8 cellular contexts compared by ENCODE assay signal in the genomic region with DNA sequence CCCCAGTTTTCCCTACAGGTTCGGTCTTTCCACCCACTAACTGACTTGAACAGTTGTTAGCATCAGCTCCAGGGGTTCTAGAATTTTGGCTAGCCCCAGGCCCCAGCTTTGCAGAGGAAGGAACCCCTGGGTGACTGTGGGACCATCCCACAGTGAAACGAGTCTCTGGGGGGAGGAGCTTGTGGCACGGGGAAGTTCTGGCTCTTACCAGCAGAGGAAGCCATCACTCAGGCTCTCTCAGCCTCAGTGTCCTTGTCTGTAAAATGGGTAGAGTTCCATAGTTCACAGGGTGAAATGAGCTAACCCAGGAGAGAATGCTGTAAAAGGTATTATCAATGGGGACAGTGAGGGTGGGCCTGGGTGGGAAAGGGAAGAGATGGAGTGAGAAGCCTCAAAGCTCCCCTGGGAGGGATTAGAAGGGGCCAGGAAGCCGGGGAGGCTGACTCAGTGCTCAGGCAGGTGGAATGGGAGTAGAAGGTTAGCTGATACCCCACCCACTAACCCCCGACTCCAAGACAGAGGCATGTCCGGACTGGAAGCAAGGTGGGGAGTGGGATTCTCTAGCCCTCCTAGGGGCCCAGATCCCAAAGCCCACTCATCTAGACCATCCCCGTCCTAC.
A peak's percentile ranks its signal among the peaks of the same experiment; 100 is the strongest.
DNase-seq lines count a peak whose midpoint lies in the region; ATAC-seq and TF ChIP-seq lines count a peak whose summit lies in the region.

No MANE protein-coding gene starts in this region.

- no peaks in the 10 kb centered on the region for H3K27me3 ChIP-seq in tibial artery

- no peak for TF ChIP-seq CTCF in tibial artery (IDR thresholded peaks at IDR 0.05)

- H3K36me3 ChIP-seq in tibial artery, result no peaks in the 10 kb centered on the region

- DNase-seq in DMS79 (lab: John Stamatoyannopoulos, UW), result peak; percentile 2
- DNase-seq in DMS79 treated with DMSO at 0.1 percent for 48 hours (lab: John Stamatoyannopoulos, UW), result no peak
- peak; percentile 97 for DNase-seq in islet precursor cell
- DNase-seq in tibial artery, result no peak
- no peak for DNase-seq in T-helper 9 cell
- DNase-seq in NCI-H526 treated with DMSO at 0.1 percent for 48 hours (lab: John Stamatoyannopoulos, UW), result no peak

- H3K4me3 ChIP-seq in tibial artery, result peak overlapping the region in 1 of 2 donors; percentile 27

- H3K9me3 ChIP-seq in tibial artery, result no peaks in the 10 kb centered on the region

- H3K27ac ChIP-seq in angular gyrus (ENCODE audit: low read depth, low read length) (peak overlapping the region; percentile 98), tibial artery (peak overlapping the region; percentile 17 to 34)

- intact Hi-C loops in tibial artery (cut with DNase I; ENCODE audit: low total_unique reads), result no loop called here

- ATAC-seq in GM21825 (IDR thresholded peaks at IDR 0.05; ENCODE audit: unreplicated experiment), result no peak

- peaks cover 0 to 48% (median 29%) of the 10 kb centered on the region in 4 donors for H3K4me1 ChIP-seq in tibial artery

Comparison
In these comparisons a context has a peak if more than half of its experiments do, and no peak if none do; other contexts are left out.
1. DNase-seq: peak in DMS79 (single experiment) and islet precursor cell (single experiment); none in DMS79 treated with DMSO at 0.1 percent for 48 hours (single experiment), tibial artery (0 of 2), T-helper 9 cell (single experiment) and NCI-H526 treated with DMSO at 0.1 percent for 48 hours (single experiment).